In genomic region chr18:51029694-51030536, GRCh38 we compare ENCODE assay signal across 8 cellular contexts. TPM values are rescaled to one million over a fixed set of nuclear protein-coding genes. Genes with fewer than 3 reads are reported as not detected.
DNase-seq lines count a peak whose midpoint lies in the region; TF ChIP-seq lines count a peak whose summit lies in the region.

SMAD4 (plus strand) TSS chr18:51030213; CDS start chr18:51047047, 16,834 bp downstream.

- H3K4me3 ChIP-seq in HAP-1, result peak within 1 kb of the TSS; percentile 69
- H3K4me3 ChIP-seq in MG63, result peak within 1 kb of the TSS; percentile 61
- peak within 1 kb of the TSS; percentile 86 for H3K4me3 ChIP-seq in fibroblast of the aortic adventitia (ENCODE audit: low read depth, low read length)

- peaks cover 19% of the 10 kb centered on the region for H3K4me1 ChIP-seq in ES-I3 (ENCODE audit: insufficient read depth, low read length)
- peaks cover 25% of the 10 kb centered on the region for H3K4me1 ChIP-seq in HAP-1

- H3K36me3 Mint-ChIP-seq in nephron progenitor cell (ENCODE audit: low read depth), result peaks cover 23% of the 10 kb centered on the region
- H3K36me3 Mint-ChIP-seq in stimulated activated naive CD8-positive, alpha-beta T cell treated with anti-CD3 and anti-CD28 coated beads, Interleukin-15, Interleukin-2, amounts not matched to agents 100 ng/mL and 50 ng/mL, for 24 hours (ENCODE audit: low read depth), result peaks cover 16% of the 10 kb centered on the region

- H3K9me3 Mint-ChIP-seq in nephron progenitor cell, result no peaks in the 10 kb centered on the region
- H3K9me3 Mint-ChIP-seq in stimulated activated naive CD8-positive, alpha-beta T cell treated with anti-CD3 and anti-CD28 coated beads, Interleukin-15, Interleukin-2, amounts not matched to agents 100 ng/mL and 50 ng/mL, for 24 hours, result no peaks in the 10 kb centered on the region

- no peaks in the 10 kb centered on the region for H3K27me3 ChIP-seq in HAP-1 (ENCODE audit: low read depth)
- H3K27me3 ChIP-seq in MG63, result no peaks in the 10 kb centered on the region

- TF ChIP-seq CTCF in fibroblast of the aortic adventitia (IDR thresholded peaks at IDR 0.05; ENCODE audit: insufficient read depth, low read length) (no peak), nephron progenitor cell (IDR thresholded peaks at IDR 0.05) (no peak)

- H3K4me3 Mint-ChIP-seq in nephron progenitor cell, result peak within 1 kb of the TSS; percentile 96
- peak within 1 kb of the TSS; percentile 97 for H3K4me3 Mint-ChIP-seq in stimulated activated naive CD8-positive, alpha-beta T cell treated with anti-CD3 and anti-CD28 coated beads, Interleukin-15, Interleukin-2, amounts not matched to agents 100 ng/mL and 50 ng/mL, for 24 hours

- no peaks in the 10 kb centered on the region for H3K9me3 ChIP-seq in ES-I3 (ENCODE audit: control insufficient read depth, insufficient read depth, low read length)
- no peaks in the 10 kb centered on the region for H3K9me3 ChIP-seq in HAP-1
- H3K9me3 ChIP-seq in MG63, result no peaks in the 10 kb centered on the region

- peaks cover 50% of the 10 kb centered on the region for H3K4me1 Mint-ChIP-seq in nephron progenitor cell
- peaks cover 64% of the 10 kb centered on the region for H3K4me1 Mint-ChIP-seq in stimulated activated naive CD8-positive, alpha-beta T cell treated with anti-CD3 and anti-CD28 coated beads, Interleukin-15, Interleukin-2, amounts not matched to agents 100 ng/mL and 50 ng/mL, for 24 hours (ENCODE audit: low read depth)

- peak within 1 kb of the TSS; percentile 87 for H3K9ac ChIP-seq in ES-I3 (ENCODE audit: low read depth, low read length)

- H3K27me3 Mint-ChIP-seq in nephron progenitor cell (ENCODE audit: low read depth, poor library complexity), result peaks cover 7% of the 10 kb centered on the region
- no peaks in the 10 kb centered on the region for H3K27me3 Mint-ChIP-seq in stimulated activated naive CD8-positive, alpha-beta T cell treated with anti-CD3 and anti-CD28 coated beads, Interleukin-15, Interleukin-2, amounts not matched to agents 100 ng/mL and 50 ng/mL, for 24 hours

- DNase-seq in HAP-1 (ENCODE audit: low spot score in 2 of 2) (peak; percentile 89 to 99), MG63 (peak; percentile 93), SHP77 treated with DMSO at 0.1 percent for 48 hours (lab: John Stamatoyannopoulos, UW) (peak; percentile 74), activated gamma-delta T cell (lab: John Stamatoyannopoulos, UW) (peak; percentile 98), fibroblast of the aortic adventitia (ENCODE audit: low read depth) (peak; percentile 96), nephron progenitor cell (peak; percentile 100)

- no peaks in the 10 kb centered on the region for H3K36me3 ChIP-seq in ES-I3 (ENCODE audit: insufficient read depth, low read length)
- H3K36me3 ChIP-seq in HAP-1 (replicated peaks), result no peaks in the 10 kb centered on the region; the same call in 1 of the 2 replicates
- peaks cover 25% of the 10 kb centered on the region for H3K36me3 ChIP-seq in MG63

- in situ Hi-C loops in HAP-1 (cut with MboI; ENCODE audit: low sequenced_read_pairs), result no loop called here

- peak within 1 kb of the TSS; percentile 99 for H3K27ac Mint-ChIP-seq in nephron progenitor cell
- H3K27ac Mint-ChIP-seq in stimulated activated naive CD8-positive, alpha-beta T cell treated with anti-CD3 and anti-CD28 coated beads, Interleukin-15, Interleukin-2, amounts not matched to agents 100 ng/mL and 50 ng/mL, for 24 hours, result peak within 1 kb of the TSS; percentile 95

RNA-seq across cellular contexts. Expression of gene SMAD4, which starts in this region (rescaled TPM):
- total RNA-seq in MG63 (2014; rRNA removed; shearing (Covaris generic); ENCODE audit: low replicate concordance), result 58.6 and 106 TPM in 2 replicates
- total RNA-seq in fibroblast of the aortic adventitia (ENCODE audit: low replicate concordance), result 142 and 298 TPM in 2 replicates

Comparison
In these comparisons a context has a peak if more than half of its experiments do, and no peak if none do; other contexts are left out.
1. Peak in every context shown above with its lines: DNase-seq and H3K4me3 ChIP-seq.